Comparison of ENCODE assay signal across 9 cellular contexts in genomic region chr19:3852614-3853254, GRCh38. TPM values are rescaled to one million over a fixed set of nuclear protein-coding genes. Genes with fewer than 3 reads are reported as not detected.
DNase-seq lines count a peak whose midpoint lies in the region; ATAC-seq lines count a peak whose summit lies in the region.
"Had no signal": no experiment of that assay in that cellular context is flagged by ENCODE, and none has a peak within 500 bp of the region (broad histone marks: within the 10 kb centered on the region; RNA-seq: fewer than 3 reads in every experiment).

No MANE protein-coding gene starts in this region.

- no peaks in the 10 kb centered on the region for H3K4me1 Mint-ChIP-seq in activated naive CD8-positive, alpha-beta T cell treated with anti-CD3 and anti-CD28 coated beads, Interleukin-2, amount 50 U/mL, for 24 hours
- no peaks in the 10 kb centered on the region for H3K4me1 Mint-ChIP-seq in activated naive CD8-positive, alpha-beta T cell treated with anti-CD3 and anti-CD28 coated beads for 36 hours

- no peaks in the 10 kb centered on the region for H3K27me3 Mint-ChIP-seq in activated naive CD8-positive, alpha-beta T cell treated with anti-CD3 and anti-CD28 coated beads, Interleukin-2, amount 50 U/mL, for 24 hours
- no peaks in the 10 kb centered on the region for H3K27me3 Mint-ChIP-seq in activated naive CD8-positive, alpha-beta T cell treated with anti-CD3 and anti-CD28 coated beads for 36 hours

- DNase-seq in activated naive CD8-positive, alpha-beta T cell treated with anti-CD3 and anti-CD28 coated beads, Interleukin-2, amount 50 U/mL, for 24 hours, result peak; percentile 16
- DNase-seq in activated naive CD8-positive, alpha-beta T cell treated with anti-CD3 and anti-CD28 coated beads for 36 hours, result no peak
- DNase-seq in NCI-H1694 treated with DMSO at 0.1 percent for 48 hours (lab: John Stamatoyannopoulos, UW) (peak; percentile 19), lung microvascular endothelial cell (ENCODE audit: low read depth in 2 of 2) (peak; percentile 55 to 57), NCI-H1092 (lab: John Stamatoyannopoulos, UW) (no peak)
- peak; percentile 35 for DNase-seq in activated naive CD4-positive, alpha-beta T cell treated with Interleukin-2 at 50 U/mL for 16 hours

- H3K27ac Mint-ChIP-seq in activated naive CD8-positive, alpha-beta T cell treated with anti-CD3 and anti-CD28 coated beads, Interleukin-2, amount 50 U/mL, for 24 hours, result no peak overlapping the region
- no peak overlapping the region for H3K27ac Mint-ChIP-seq in activated naive CD8-positive, alpha-beta T cell treated with anti-CD3 and anti-CD28 coated beads for 36 hours
- H3K27ac Mint-ChIP-seq: dendritic cell treated with granulocyte-macrophage colony-stimulating factor and Interleukin-4, amounts not matched to agents 40 ng/mL and 50 ng/mL, for 4 days had no signal

- no peak for ATAC-seq in activated naive CD8-positive, alpha-beta T cell treated with anti-CD3 and anti-CD28 coated beads, Interleukin-2, amount 50 U/mL, for 24 hours
- ATAC-seq in GM19397 (IDR thresholded peaks at IDR 0.05; ENCODE audit: unreplicated experiment) (no peak), GM19395 (IDR thresholded peaks at IDR 0.05; ENCODE audit: unreplicated experiment) (no peak)

- peaks cover 6% of the 10 kb centered on the region for H3K36me3 Mint-ChIP-seq in activated naive CD8-positive, alpha-beta T cell treated with anti-CD3 and anti-CD28 coated beads, Interleukin-2, amount 50 U/mL, for 24 hours (ENCODE audit: low read depth)
- peaks cover 8% of the 10 kb centered on the region for H3K36me3 Mint-ChIP-seq in activated naive CD8-positive, alpha-beta T cell treated with anti-CD3 and anti-CD28 coated beads for 36 hours

- H3K4me3 Mint-ChIP-seq in activated naive CD8-positive, alpha-beta T cell treated with anti-CD3 and anti-CD28 coated beads, Interleukin-2, amount 50 U/mL, for 24 hours, result no peak overlapping the region
- no peak overlapping the region for H3K4me3 Mint-ChIP-seq in activated naive CD8-positive, alpha-beta T cell treated with anti-CD3 and anti-CD28 coated beads for 36 hours
- H3K4me3 Mint-ChIP-seq: dendritic cell treated with granulocyte-macrophage colony-stimulating factor and Interleukin-4, amounts not matched to agents 40 ng/mL and 50 ng/mL, for 4 days had no signal

- H3K9me3 Mint-ChIP-seq in activated naive CD8-positive, alpha-beta T cell treated with anti-CD3 and anti-CD28 coated beads, Interleukin-2, amount 50 U/mL, for 24 hours, result peaks cover 12% of the 10 kb centered on the region
- peaks cover 12% of the 10 kb centered on the region for H3K9me3 Mint-ChIP-seq in activated naive CD8-positive, alpha-beta T cell treated with anti-CD3 and anti-CD28 coated beads for 36 hours

RNA-seq across cellular contexts. Expression of gene ZFR2, which starts 16.1 kb away (rescaled TPM):
- under 1 TPM; 0.54 to 0.84 TPM for total RNA-seq in activated naive CD8-positive, alpha-beta T cell treated with anti-CD3 and anti-CD28 coated beads for 36 hours
- not detected in 2 replicates for total RNA-seq in lung microvascular endothelial cell

RNA-seq across cellular contexts. Expression of gene ATCAY, which starts 27.8 kb away (rescaled TPM):
- total RNA-seq in activated naive CD8-positive, alpha-beta T cell treated with anti-CD3 and anti-CD28 coated beads for 36 hours, result not detected
- not detected in 2 replicates for total RNA-seq in lung microvascular endothelial cell

Comparison
In these comparisons a context has a peak if more than half of its experiments do, and no peak if none do; other contexts are left out.
1. DNase-seq: peak in activated naive CD8-positive, alpha-beta T cell treated with anti-CD3 and anti-CD28 coated beads, Interleukin-2, amount 50 U/mL, for 24 hours (single experiment), NCI-H1694 treated with DMSO at 0.1 percent for 48 hours (single experiment), activated naive CD4-positive, alpha-beta T cell treated with Interleukin-2 at 50 U/mL for 16 hours (single experiment) and lung microvascular endothelial cell (2 of 2); none in activated naive CD8-positive, alpha-beta T cell treated with anti-CD3 and anti-CD28 coated beads for 36 hours (single experiment) and NCI-H1092 (single experiment).